ENCODE assay signal across 2 cellular contexts in genomic region chr11:95086116-95086515, GRCh38.
TF ChIP-seq lines count a peak whose summit lies in the region.

No MANE protein-coding gene starts in this region.

TF ChIP-seq in K562, 482 proteins besides CTCF, POLR2A, EP300 and RAD21:
- TF ChIP-seq SMARCA4 (IDR thresholded peaks at IDR 0.05), result no peak
- no peak for TF ChIP-seq ATF6 (CRISPR knock-in tag; IDR thresholded peaks at IDR 0.05)
- TF ChIP-seq PBX2 (CRISPR knock-in tag; IDR thresholded peaks at IDR 0.05; ENCODE audit: low read depth), result no peak
- 0 out of 2 replicates have a peak, but pooled peaks have one; percentile 29 for TF ChIP-seq PBX2 (tag; conservative IDR thresholded peaks at IDR 0.05; ENCODE audit: low read depth)
- TF ChIP-seq KLF1 (tag; IDR thresholded peaks at IDR 0.05), result no peak
- TF ChIP-seq ATF3 (IDR thresholded peaks at IDR 0.05), result peak; percentile 75
- no peak for TF ChIP-seq ATF3 (CRISPR knock-in tag; conservative IDR thresholded peaks at IDR 0.05)
- TF ChIP-seq MEIS2 (IDR thresholded peaks at IDR 0.05; ENCODE audit: partially characterized antibody), result peak; percentile 47
- TF ChIP-seq KDM4B (IDR thresholded peaks at IDR 0.05; ENCODE audit: borderline replicate concordance in 2 of 2, low read depth in 1 of 2), result no peak

TF ChIP-seq in GM23338, 12 proteins besides CTCF, POLR2A, EP300 and RAD21:
- TF ChIP-seq EZH2phosphoT487 (IDR thresholded peaks at IDR 0.05; ENCODE audit: unreplicated experiment) (no peak), ZNF331 (CRISPR knock-in tag; IDR thresholded peaks at IDR 0.05; ENCODE audit: low read depth) (no peak), EZH2 (IDR thresholded peaks at IDR 0.05; ENCODE audit: low read depth, unreplicated experiment) (no peak), CREB1 (CRISPR knock-in tag; IDR thresholded peaks at IDR 0.05; ENCODE audit: low read depth) (no peak), ETS1 (IDR thresholded peaks at IDR 0.05) (no peak), REST (IDR thresholded peaks at IDR 0.05; ENCODE audit: unreplicated experiment) (no peak), JUNB (IDR thresholded peaks at IDR 0.05; ENCODE audit: unreplicated experiment) (no peak), STAT1 (IDR thresholded peaks at IDR 0.05; ENCODE audit: unreplicated experiment) (no peak), ZNF114 (CRISPR knock-in tag; IDR thresholded peaks at IDR 0.05) (no peak), NANOG (IDR thresholded peaks at IDR 0.05; ENCODE audit: borderline replicate concordance) (no peak), POLR2AphosphoS5 (IDR thresholded peaks at IDR 0.05; ENCODE audit: low read depth) (no peak)
